In the genomic region with DNA sequence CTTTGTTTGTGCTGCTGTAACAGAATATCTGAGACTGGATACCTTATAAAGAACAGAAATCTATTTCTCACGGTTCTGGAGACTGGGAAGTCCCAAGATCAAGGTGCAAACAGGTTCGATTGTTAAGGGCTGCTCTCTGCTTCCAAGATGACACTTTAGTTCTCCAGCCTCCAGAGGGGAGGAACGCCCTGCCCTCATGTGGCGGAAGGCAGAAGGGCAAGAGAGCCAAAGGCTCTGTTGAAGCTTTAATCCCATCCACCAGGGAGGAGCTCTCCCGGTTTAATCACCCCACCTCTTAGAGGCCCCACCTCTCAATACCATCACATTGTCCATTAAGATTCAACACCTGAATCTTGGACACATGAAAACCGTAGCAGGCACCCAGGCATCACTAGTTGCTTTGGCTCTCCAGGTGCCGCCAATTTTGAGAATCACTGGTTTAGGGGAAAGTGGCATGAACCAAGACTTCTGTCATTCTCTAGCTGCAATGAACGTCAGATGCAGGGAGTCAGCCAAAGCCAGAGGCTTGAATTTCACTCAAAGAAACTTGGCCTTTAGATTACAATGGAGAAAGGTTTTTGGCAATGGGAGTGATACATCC, we compare ENCODE assay signal across 9 cellular contexts. TPM values are rescaled to one million over a fixed set of nuclear protein-coding genes. Genes with fewer than 3 reads are reported as not detected.
DNase-seq lines count a peak whose midpoint lies in the region; ATAC-seq and TF ChIP-seq lines count a peak whose summit lies in the region.
"Had no signal": no experiment of that assay in that cellular context is flagged by ENCODE, and none has a peak within 500 bp of the region (broad histone marks: within the 10 kb centered on the region; RNA-seq: fewer than 3 reads in every experiment).

No MANE protein-coding gene starts in this region.

- DNase-seq in DMS53 (lab: John Stamatoyannopoulos, UW) (peak; percentile 70), DMS53 treated with DMSO at 0.1 percent for 48 hours (lab: John Stamatoyannopoulos, UW; ENCODE audit: unreplicated experiment) (no peak), RWPE2 (ENCODE audit: low spot score) (no peak), iPS-NIHi7 (ENCODE audit: extremely low spot score) (peak; percentile 71)
- DNase-seq in activated naive CD8-positive, alpha-beta T cell treated with anti-CD3 and anti-CD28 coated beads, Interleukin-2, amount 10 ng/mL, durations not matched to agents 7 days and 5 days, result peak; percentile 49
- DNase-seq in stimulated activated CD4-positive, alpha-beta T cell treated with anti-CD3 and anti-CD28 coated beads, Interleukin-2, amount 100 ng/mL, for 24 hours, result peak; percentile 53 to 58

- no peak overlapping the region for H3K4me3 Mint-ChIP-seq in activated naive CD8-positive, alpha-beta T cell treated with anti-CD3 and anti-CD28 coated beads, Interleukin-2, amount 10 ng/mL, durations not matched to agents 7 days and 5 days

- no peaks in the 10 kb centered on the region for H3K27me3 Mint-ChIP-seq in activated naive CD8-positive, alpha-beta T cell treated with anti-CD3 and anti-CD28 coated beads, Interleukin-2, amount 10 ng/mL, durations not matched to agents 7 days and 5 days

- no peaks in the 10 kb centered on the region for H3K9me3 ChIP-seq in RWPE2 (ENCODE audit: severe bottlenecking)
- H3K9me3 ChIP-seq: BLaER1 treated with 17β-estradiol and CSF1 and Interleukin-3, amounts not matched to agents 10 nM and 100 nM had no signal

- H3K9me3 Mint-ChIP-seq in activated naive CD8-positive, alpha-beta T cell treated with anti-CD3 and anti-CD28 coated beads, Interleukin-2, amount 10 ng/mL, durations not matched to agents 7 days and 5 days, result no peaks in the 10 kb centered on the region

- H3K4me1 Mint-ChIP-seq in activated naive CD8-positive, alpha-beta T cell treated with anti-CD3 and anti-CD28 coated beads, Interleukin-2, amount 10 ng/mL, durations not matched to agents 7 days and 5 days, result peaks cover 6% of the 10 kb centered on the region

- peaks cover 20% of the 10 kb centered on the region for H3K4me1 ChIP-seq in RWPE2 (ENCODE audit: insufficient read depth, poor library complexity, severe bottlenecking)

- POLR2A ChIA-PET in activated naive CD8-positive, alpha-beta T cell treated with anti-CD3 and anti-CD28 coated beads, Interleukin-2, amount 10 ng/mL, durations not matched to agents 7 days and 5 days (lab: Charles Lee), result interaction anchor here (1.1 kb wide), 1 partner anchor 134 kb away, joined by 5 read pairs; no protein-coding TSS in a partner anchor

- no peaks in the 10 kb centered on the region for H3K36me3 ChIP-seq in RWPE2 (ENCODE audit: low read depth)
- H3K36me3 ChIP-seq: BLaER1 treated with 17β-estradiol and CSF1 and Interleukin-3, amounts not matched to agents 10 nM and 100 nM had no signal

- no peak overlapping the region for H3K27ac ChIP-seq in RWPE2 (ENCODE audit: poor library complexity, severe bottlenecking)
- H3K27ac ChIP-seq: BLaER1 treated with 17β-estradiol and CSF1 and Interleukin-3, amounts not matched to agents 10 nM and 100 nM had no signal

- no peak overlapping the region for H3K4me3 ChIP-seq in RWPE2 (ENCODE audit: severe bottlenecking)
- H3K4me3 ChIP-seq: BLaER1 treated with 17β-estradiol and CSF1 and Interleukin-3, amounts not matched to agents 10 nM and 100 nM had no signal

- ATAC-seq in HG02870 (IDR thresholded peaks at IDR 0.05; ENCODE audit: unreplicated experiment), result peak; percentile 85
- peak; percentile 87 for ATAC-seq in RWPE2 (ENCODE audit: low read depth)
- peak; percentile 63 for ATAC-seq in activated naive CD8-positive, alpha-beta T cell treated with anti-CD3 and anti-CD28 coated beads, Interleukin-2, amount 10 ng/mL, durations not matched to agents 7 days and 5 days (ENCODE audit: low read depth)
- no peak for ATAC-seq in HG03139 (IDR thresholded peaks at IDR 0.05; ENCODE audit: unreplicated experiment)

- H3K27me3 ChIP-seq in RWPE2 (ENCODE audit: insufficient read depth, poor library complexity, severe bottlenecking), result no peaks in the 10 kb centered on the region

- H3K36me3 Mint-ChIP-seq in activated naive CD8-positive, alpha-beta T cell treated with anti-CD3 and anti-CD28 coated beads, Interleukin-2, amount 10 ng/mL, durations not matched to agents 7 days and 5 days, result no peaks in the 10 kb centered on the region

- TF ChIP-seq CTCF in RWPE2 (IDR thresholded peaks at IDR 0.05; ENCODE audit: poor library complexity, severe bottlenecking), result peak; percentile 69

- no peak overlapping the region for H3K27ac Mint-ChIP-seq in activated naive CD8-positive, alpha-beta T cell treated with anti-CD3 and anti-CD28 coated beads, Interleukin-2, amount 10 ng/mL, durations not matched to agents 7 days and 5 days

RNA-seq across cellular contexts. Expression of a gene that starts 15.6 kb away (rescaled TPM):
- 10 to 100 TPM; 13.4 to 19.2 TPM for total RNA-seq in activated naive CD8-positive, alpha-beta T cell treated with anti-CD3 and anti-CD28 coated beads, Interleukin-2, amount 10 ng/mL, durations not matched to agents 7 days and 5 days

Comparison
In these comparisons a context has a peak if more than half of its experiments do, and no peak if none do; other contexts are left out.
1. DNase-seq: peak in DMS53 (single experiment), activated naive CD8-positive, alpha-beta T cell treated with anti-CD3 and anti-CD28 coated beads, Interleukin-2, amount 10 ng/mL, durations not matched to agents 7 days and 5 days (single experiment), iPS-NIHi7 (single experiment) and stimulated activated CD4-positive, alpha-beta T cell treated with anti-CD3 and anti-CD28 coated beads, Interleukin-2, amount 100 ng/mL, for 24 hours (2 of 2); none in DMS53 treated with DMSO at 0.1 percent for 48 hours (single experiment) and RWPE2 (single experiment).